Comparison of ENCODE assay signal across 17 cellular contexts in the genomic region with DNA sequence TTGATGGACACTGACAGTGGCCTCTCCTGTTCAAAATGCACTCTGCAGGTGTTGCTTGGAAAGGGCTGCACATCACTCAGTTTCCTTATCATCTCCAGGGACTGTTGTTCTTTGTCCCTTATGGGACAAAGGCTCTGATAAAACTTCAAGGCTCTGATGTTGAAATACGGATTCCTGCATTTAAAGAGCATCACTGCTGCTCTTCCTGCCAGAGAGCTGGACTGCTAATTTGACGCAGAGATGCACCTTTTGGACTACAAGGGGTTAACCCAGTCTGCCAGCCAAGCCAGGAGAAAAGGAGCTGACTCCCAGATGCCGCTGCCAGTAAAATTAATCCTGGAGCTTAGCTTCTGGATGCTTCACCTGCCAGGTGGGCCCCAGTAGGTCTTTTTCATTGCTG.
DNase-seq lines count a peak whose midpoint lies in the region; ATAC-seq lines count a peak whose summit lies in the region.
"Had no signal": no experiment of that assay in that cellular context is flagged by ENCODE, and none has a peak within 500 bp of the region (broad histone marks: within the 10 kb centered on the region; RNA-seq: fewer than 3 reads in every experiment).

No MANE protein-coding gene starts in this region.

- no peaks in the 10 kb centered on the region for H3K36me3 ChIP-seq in neuronal stem cell (replicated peaks in 1 of 2; ENCODE audit: control insufficient read depth in 2 of 2, insufficient read depth in 2 of 2, low read length in 2 of 2)
- H3K36me3 ChIP-seq: BE2C, HAP-1 had no signal

- ATAC-seq in HG02938 (IDR thresholded peaks at IDR 0.05; ENCODE audit: unreplicated experiment), result no peak
- ATAC-seq in T-cell (replicated peaks in 1 of 4), result no peak
- no peak for ATAC-seq in GM19397 (IDR thresholded peaks at IDR 0.05; ENCODE audit: unreplicated experiment)
- ATAC-seq: K562 had no signal

- no peak overlapping the region for H2BK15ac ChIP-seq in neuronal stem cell (ENCODE audit: low read length)

- no peak overlapping the region for H2BK120ac ChIP-seq in neuronal stem cell (ENCODE audit: low read depth, low read length)

- peaks cover 3 to 12% of the 10 kb centered on the region in 2 donors for H3K4me1 ChIP-seq in neuronal stem cell (ENCODE audit: control insufficient read depth in 2 of 2, insufficient read depth in 1 of 2, low read depth in 1 of 2, low read length in 2 of 2)
- H3K4me1 ChIP-seq: HAP-1 had no signal

- no peaks in the 10 kb centered on the region for H3K9me3 ChIP-seq in neuronal stem cell (replicated peaks in 1 of 2; ENCODE audit: control insufficient read depth in 2 of 2, insufficient read depth in 1 of 2, low read depth in 1 of 2, low read length in 2 of 2)
- H3K9me3 ChIP-seq: BE2C, HAP-1 had no signal

- peak; percentile 76 for DNase-seq in NCI-H2171 (lab: John Stamatoyannopoulos, UW)
- peak; percentile 21 for DNase-seq in NCI-H82 treated with DMSO at 0.1 percent for 48 hours (lab: John Stamatoyannopoulos, UW; ENCODE audit: unreplicated experiment)
- peak; percentile 19 for DNase-seq in left kidney (ENCODE audit: low read depth, low spot score)
- no peak for DNase-seq in neuronal stem cell (ENCODE audit: low spot score)
- DNase-seq in T-cell, result no peak
- no peak for DNase-seq in stimulated activated CD4-positive, alpha-beta T cell treated with anti-CD3 and anti-CD28 coated beads, Interleukin-4, amount 100 ng/mL, for 1 hour
- DNase-seq: ACHN; BE2C; C1 segment of cervical spinal cord; CD4-positive, CD25-positive, alpha-beta regulatory T cell; CD8-positive, alpha-beta memory T cell; COR-L47; IMR-90 had no signal

- H3K18ac ChIP-seq in neuronal stem cell (ENCODE audit: low read length), result no peak overlapping the region

- no peak overlapping the region for H3K27ac Mint-ChIP-seq in T-cell
- H3K27ac Mint-ChIP-seq: CD4-positive, CD25-positive, alpha-beta regulatory T cell; CD8-positive, alpha-beta memory T cell had no signal

- no peaks in the 10 kb centered on the region for H3K36me3 Mint-ChIP-seq in T-cell
- H3K36me3 Mint-ChIP-seq: CD4-positive, CD25-positive, alpha-beta regulatory T cell; CD8-positive, alpha-beta memory T cell had no signal

- no peak overlapping the region for H3K4ac ChIP-seq in neuronal stem cell (ENCODE audit: low read length)

- no peak overlapping the region for H3K4me3 ChIP-seq in neuronal stem cell (ENCODE audit: low read length in 2 of 2)
- H3K4me3 ChIP-seq: HAP-1, K562 had no signal

- no peak overlapping the region for H3K14ac ChIP-seq in neuronal stem cell (ENCODE audit: low read length)

- POLR2A ChIA-PET in T-cell (lab: Charles Lee), result no interaction called here

- no peaks in the 10 kb centered on the region for H3K79me1 ChIP-seq in neuronal stem cell (ENCODE audit: low read depth, low read length)

- H4K8ac ChIP-seq in neuronal stem cell (ENCODE audit: low read depth, low read length), result no peak overlapping the region

- CTCF ChIA-PET in T-cell (lab: Charles Lee), result no interaction called here

- H3K4me1 Mint-ChIP-seq in T-cell, result no peaks in the 10 kb centered on the region
- H3K4me1 Mint-ChIP-seq: CD4-positive, CD25-positive, alpha-beta regulatory T cell; CD8-positive, alpha-beta memory T cell had no signal

- no peak overlapping the region for H3K4me3 Mint-ChIP-seq in T-cell
- H3K4me3 Mint-ChIP-seq: CD4-positive, CD25-positive, alpha-beta regulatory T cell had no signal

- no peaks in the 10 kb centered on the region for H3K27me3 ChIP-seq in neuronal stem cell (ENCODE audit: control insufficient read depth in 3 of 3, insufficient read depth in 3 of 3, low read depth in 1 of 3, low read length in 3 of 3)
- H3K27me3 ChIP-seq: BE2C had no signal

- H4K91ac ChIP-seq in neuronal stem cell (ENCODE audit: low read depth, low read length, poor library complexity), result no peak overlapping the region

- H3K23ac ChIP-seq in neuronal stem cell (ENCODE audit: low read depth, low read length, poor library complexity), result no peak overlapping the region

- no peak overlapping the region for H3K9ac ChIP-seq in neuronal stem cell (ENCODE audit: low read depth, low read length, poor library complexity)

- H3K27me3 Mint-ChIP-seq in T-cell, result peaks cover 0 to 11% of the 10 kb centered on the region in 2 donors
- H3K27me3 Mint-ChIP-seq: CD4-positive, CD25-positive, alpha-beta regulatory T cell; CD8-positive, alpha-beta memory T cell had no signal

- no peak overlapping the region for H2BK5ac ChIP-seq in neuronal stem cell (ENCODE audit: low read length)

- H3K4me2 ChIP-seq in neuronal stem cell (ENCODE audit: insufficient read depth, low read length, poor library complexity, severe bottlenecking), result no peak overlapping the region

- no peaks in the 10 kb centered on the region for H3K9me3 Mint-ChIP-seq in T-cell

- WGBS in neuronal stem cell (ENCODE audit: extremely low coverage in 2 of 2, insufficient read length in 2 of 2, insufficient replicate concordance in 1 of 2), 2 donors, result no CpG with 5 or more reads among the region's 3 CpGs

- H2AK5ac ChIP-seq in neuronal stem cell (ENCODE audit: low read depth, low read length), result no peak overlapping the region

- H3K27ac ChIP-seq in neuronal stem cell (replicated peaks; ENCODE audit: low read length), result no peak overlapping the region

- H2AFZ ChIP-seq in neuronal stem cell (ENCODE audit: low read length), result peak overlapping the region; percentile 70

- no peak overlapping the region for H2BK12ac ChIP-seq in neuronal stem cell (ENCODE audit: low read length)

Comparison
In these comparisons a context has a peak if more than half of its experiments do, and no peak if none do; other contexts are left out.
1. DNase-seq: peak in NCI-H2171 (single experiment), NCI-H82 treated with DMSO at 0.1 percent for 48 hours (single experiment) and left kidney (single experiment); none in neuronal stem cell (single experiment), T-cell (0 of 34) and stimulated activated CD4-positive, alpha-beta T cell treated with anti-CD3 and anti-CD28 coated beads, Interleukin-4, amount 100 ng/mL, for 1 hour (single experiment).